1 cellular context compared by ENCODE assay signal in the genomic region with DNA sequence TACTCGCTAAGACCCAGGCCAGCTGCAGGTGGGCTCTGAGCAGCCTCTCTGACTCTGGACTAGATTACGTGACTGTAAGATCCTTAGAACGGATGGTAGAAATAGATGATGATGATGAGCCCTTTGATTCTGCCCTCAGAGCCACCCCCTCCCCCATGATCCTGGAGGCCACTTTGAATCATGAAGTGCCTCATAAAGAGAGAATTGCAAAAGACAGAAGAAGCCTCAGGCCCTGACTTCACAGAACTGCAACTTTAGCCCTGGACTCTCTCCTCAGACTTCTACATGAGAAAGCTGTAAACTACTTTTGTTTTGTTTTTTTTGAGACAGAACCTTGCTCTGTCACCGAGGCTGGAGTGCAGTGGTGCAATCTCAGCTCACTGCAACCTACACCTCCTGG.
TF ChIP-seq lines count a peak whose summit lies in the region.

No MANE protein-coding gene starts in this region.

TF ChIP-seq in IMR-90, 13 proteins besides CTCF, POLR2A, EP300 and RAD21:
- TF ChIP-seq, protein P1, sequence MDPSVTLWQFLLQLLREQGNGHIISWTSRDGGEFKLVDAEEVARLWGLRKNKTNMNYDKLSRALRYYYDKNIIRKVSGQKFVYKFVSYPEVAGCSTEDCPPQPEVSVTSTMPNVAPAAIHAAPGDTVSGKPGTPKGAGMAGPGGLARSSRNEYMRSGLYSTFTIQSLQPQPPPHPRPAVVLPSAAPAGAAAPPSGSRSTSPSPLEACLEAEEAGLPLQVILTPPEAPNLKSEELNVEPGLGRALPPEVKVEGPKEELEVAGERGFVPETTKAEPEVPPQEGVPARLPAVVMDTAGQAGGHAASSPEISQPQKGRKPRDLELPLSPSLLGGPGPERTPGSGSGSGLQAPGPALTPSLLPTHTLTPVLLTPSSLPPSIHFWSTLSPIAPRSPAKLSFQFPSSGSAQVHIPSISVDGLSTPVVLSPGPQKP (IDR thresholded peaks at IDR 0.05; ENCODE audit: borderline replicate concordance, low read depth, low read length) = no peak
- no peak for TF ChIP-seq NFE2L2 (IDR thresholded peaks at IDR 0.05; ENCODE audit: low read depth, low read length)
- TF ChIP-seq SMC3 (IDR thresholded peaks at IDR 0.05; ENCODE audit: low read depth, low read length) = no peak
- no peak for TF ChIP-seq MAZ (IDR thresholded peaks at IDR 0.05; ENCODE audit: borderline replicate concordance, low read depth, low read length)
- no peak for TF ChIP-seq BHLHE40 (IDR thresholded peaks at IDR 0.05; ENCODE audit: low read depth, low read length)
- no peak for TF ChIP-seq CHD1 (IDR thresholded peaks at IDR 0.05; ENCODE audit: low read depth, low read length)
- no peak for TF ChIP-seq RFX5 (IDR thresholded peaks at IDR 0.05; ENCODE audit: low read depth, low read length)
- TF ChIP-seq MAFK (IDR thresholded peaks at IDR 0.05; ENCODE audit: low read depth, low read length) = no peak
- no peak for TF ChIP-seq RCOR1 (IDR thresholded peaks at IDR 0.05; ENCODE audit: insufficient replicate concordance, low read length)
